In genomic region chr1:52913014-52913413, GRCh38 we compare ENCODE assay signal across 27 cellular contexts. TPM values are rescaled to one million over a fixed set of nuclear protein-coding genes. Genes with fewer than 3 reads are reported as not detected.
"Had no signal": no experiment of that assay in that cellular context is flagged by ENCODE, and none has a peak within 500 bp of the region (broad histone marks: within the 10 kb centered on the region; RNA-seq: fewer than 3 reads in every experiment).

No MANE protein-coding gene starts in this region.

- H3K4me2 ChIP-seq: KMS-11 had no signal

- H3K36me3 ChIP-seq: SJSA1 had no signal

- ATAC-seq: activated naive CD4-positive, alpha-beta T cell treated with anti-CD3 and anti-CD28 coated beads, Interleukin-2, amount 50 U/mL, for 72 hours; Right ventricle myocardium inferior; SK-N-SH treated with all-trans-retinoic acid at 6 μM for 48 hours had no signal

- H3K36me3 Mint-ChIP-seq: activated naive CD4-positive, alpha-beta T cell treated with anti-CD3 and anti-CD28 coated beads, Interleukin-2, amount 50 U/mL, for 72 hours; brain had no signal

- H3K27me3 Mint-ChIP-seq: activated CD4-positive, alpha-beta memory T cell treated with anti-CD3 and anti-CD28 coated beads, Interleukin-2, amount 10 ng/mL, durations not matched to agents 7 days and 5 days; activated T-cell treated with anti-CD3 and anti-CD28 coated beads, Interleukin-2, amount 50 U/mL, for 24 hours; central memory CD8-positive, alpha-beta T cell; IgD-negative memory B cell had no signal

- DNase-seq: activated CD4-positive, alpha-beta memory T cell treated with anti-CD3 and anti-CD28 coated beads, Interleukin-2, amount 10 ng/mL, durations not matched to agents 7 days and 5 days; activated CD4-positive, alpha-beta T cell treated with anti-CD3 and anti-CD28 coated beads, Interleukin-2, amount 50 U/mL, for 1 hour; activated CD4-positive, CD25-positive, alpha-beta regulatory T cell; activated CD8-positive, alpha-beta memory T cell treated with anti-CD3 and anti-CD28 coated beads, Interleukin-2, amount 50 U/mL, for 4 hours; activated effector memory CD4-positive, alpha-beta T cell treated with anti-CD3 and anti-CD28 coated beads, Interleukin-2, amount 50 U/mL, for 16 hours; activated naive CD4-positive, alpha-beta T cell treated with Interleukin-2 at 50 U/mL for 16 hours; activated T-cell treated with anti-CD3 and anti-CD28 coated beads, Interleukin-2, amount 50 U/mL, for 24 hours; amygdala; NCI-H146; NCI-H1930; NCI-H2171; NCI-H2227 treated with DMSO at 0.1 percent for 48 hours; NCI-H446 treated with DMSO at 0.1 percent for 48 hours; NCI-H524 treated with DMSO at 0.1 percent for 48 hours; NCI-H748 treated with DMSO at 0.1 percent for 48 hours; RPMI8226; SW 1271 had no signal

- H3K9ac ChIP-seq: KMS-11 had no signal

- H3K9me3 ChIP-seq: SJSA1 had no signal

- H3K9me3 Mint-ChIP-seq: activated CD4-positive, alpha-beta memory T cell treated with anti-CD3 and anti-CD28 coated beads, Interleukin-2, amount 10 ng/mL, durations not matched to agents 7 days and 5 days; activated naive CD4-positive, alpha-beta T cell treated with anti-CD3 and anti-CD28 coated beads, Interleukin-2, amount 50 U/mL, for 72 hours; activated T-cell treated with anti-CD3 and anti-CD28 coated beads, Interleukin-2, amount 50 U/mL, for 24 hours; brain; central memory CD8-positive, alpha-beta T cell; IgD-negative memory B cell had no signal

- H3K4me3 Mint-ChIP-seq: activated CD4-positive, alpha-beta memory T cell treated with anti-CD3 and anti-CD28 coated beads, Interleukin-2, amount 10 ng/mL, durations not matched to agents 7 days and 5 days; activated T-cell treated with anti-CD3 and anti-CD28 coated beads, Interleukin-2, amount 50 U/mL, for 24 hours; brain; central memory CD8-positive, alpha-beta T cell; IgD-negative memory B cell had no signal

- H3K4me1 ChIP-seq: SJSA1 had no signal

- H3K27ac ChIP-seq: KMS-11, SJSA1 had no signal

- H3K27ac Mint-ChIP-seq: activated CD4-positive, alpha-beta memory T cell treated with anti-CD3 and anti-CD28 coated beads, Interleukin-2, amount 10 ng/mL, durations not matched to agents 7 days and 5 days; activated naive CD4-positive, alpha-beta T cell treated with anti-CD3 and anti-CD28 coated beads, Interleukin-2, amount 50 U/mL, for 72 hours; activated T-cell treated with anti-CD3 and anti-CD28 coated beads, Interleukin-2, amount 50 U/mL, for 24 hours; brain; IgD-negative memory B cell had no signal

- H3K27me3 ChIP-seq: SJSA1 had no signal

- H3K4me3 ChIP-seq: SJSA1 had no signal

- H3K4me1 Mint-ChIP-seq: activated CD4-positive, alpha-beta memory T cell treated with anti-CD3 and anti-CD28 coated beads, Interleukin-2, amount 10 ng/mL, durations not matched to agents 7 days and 5 days; brain; central memory CD8-positive, alpha-beta T cell had no signal

- FAIRE-seq: astrocyte had no signal

RNA-seq across cellular contexts. Expression of gene ECHDC2, which starts 8.5 kb away (rescaled TPM):
- total RNA-seq: OCI-LY7 had no signal
